Comparison of ENCODE assay signal across 7 cellular contexts in the genomic region with DNA sequence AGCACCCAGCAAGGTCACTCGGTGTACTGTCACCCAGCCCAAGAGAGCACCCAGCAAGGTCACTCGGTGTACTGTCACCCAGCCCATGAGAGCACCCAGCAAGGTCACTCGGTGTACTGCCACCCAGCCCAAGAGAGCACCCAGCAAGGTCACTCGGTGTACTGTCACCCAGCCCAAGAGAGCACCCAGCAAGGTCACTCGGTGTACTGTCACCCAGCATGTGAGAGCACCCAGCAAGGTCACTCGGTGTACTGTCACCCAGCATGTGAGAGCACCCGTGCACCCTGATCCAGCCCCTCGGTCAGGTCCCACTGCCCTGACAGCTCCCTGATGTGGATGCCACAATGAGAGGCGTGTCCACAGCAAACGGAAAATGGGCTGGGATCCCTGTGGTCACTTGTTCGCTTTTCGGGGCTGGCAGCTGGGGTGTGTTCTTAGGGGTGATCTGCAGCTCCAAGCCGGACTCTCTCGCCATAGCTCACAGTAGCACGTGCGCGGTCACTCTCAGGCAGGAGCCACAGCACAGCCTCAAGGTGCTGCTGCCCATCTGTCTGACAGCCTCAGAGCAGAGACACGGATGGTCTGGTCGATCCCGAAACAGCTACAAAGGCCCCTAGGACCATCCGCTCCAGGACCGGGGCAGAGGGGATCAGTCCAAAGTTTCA.
DNase-seq lines count a peak whose midpoint lies in the region; ATAC-seq, FAIRE-seq and TF ChIP-seq lines count a peak whose summit lies in the region.
"Not testable (repeated sequence)": the region's sequence is repeated elsewhere in the genome, so short reads cannot be mapped to it uniquely, and the experiment has no call there.

No MANE protein-coding gene starts in this region.

- H2BK120ac ChIP-seq in H9 (ENCODE audit: low read depth, low read length, poor library complexity, severe bottlenecking): not testable (repeated sequence)
- peak overlapping the region; percentile 54 for H2BK120ac ChIP-seq in neuronal stem cell (ENCODE audit: low read depth, low read length)

- not testable (repeated sequence) for H3T11ph ChIP-seq in H9 (ENCODE audit: low read length)

- H4K8ac ChIP-seq in H9 (replicated peaks; ENCODE audit: insufficient read length, low read depth, low read length): not testable (repeated sequence)
- H4K8ac ChIP-seq in neuronal stem cell (ENCODE audit: low read depth, low read length): peak overlapping the region; percentile 93

- H3K14ac ChIP-seq in H9 (ENCODE audit: insufficient read depth, low read length) (peak overlapping the region; percentile 3; the same call in 1 of the 2 replicates), neuronal stem cell (ENCODE audit: low read length) (peak overlapping the region; percentile 4)

- not testable (repeated sequence) for H3K27me3 Mint-ChIP-seq in H9 (ENCODE audit: low read depth)

- not testable (repeated sequence) for H3K4me3 ChIP-seq in K562; right lobe of liver; neuronal stem cell (ENCODE audit: low read length in 2 of 2); sigmoid colon; upper lobe of right lung

- H2BK12ac ChIP-seq in H9 (ENCODE audit: insufficient read length, low read depth, low read length): not testable (repeated sequence)
- H2BK12ac ChIP-seq in neuronal stem cell (ENCODE audit: low read length): peak overlapping the region; percentile 90

- H2BK15ac ChIP-seq in H9 (ENCODE audit: low read depth, low read length): not testable (repeated sequence)
- H2BK15ac ChIP-seq in neuronal stem cell (ENCODE audit: low read length): peak overlapping the region; percentile 37

- POLR2A ChIA-PET in K562 (lab: Yijun Ruan, JAX): interaction anchor here (0.5 kb wide), 1 partner anchor 41 kb away, joined by 3 read pairs; no protein-coding TSS in a partner anchor

- H3K56ac ChIP-seq in H9 (ENCODE audit: insufficient read length, low read depth, low read length): not testable (repeated sequence)

- H2BK5ac ChIP-seq in H9 (ENCODE audit: insufficient read length, low read length); neuronal stem cell (ENCODE audit: low read length): not testable (repeated sequence)

- intact Hi-C loops in K562 (cut with micrococcal nuclease); Right ventricle myocardium superior (cut with DNase I); right lobe of liver (cut with DNase I); sigmoid colon (cut with DNase I); upper lobe of right lung (cut with DNase I): not testable (repeated sequence)

- not testable (repeated sequence) for H3K27me3 ChIP-seq in H9 (ENCODE audit: insufficient read depth, low read length); right lobe of liver; neuronal stem cell (ENCODE audit: control insufficient read depth in 3 of 3, insufficient read depth in 3 of 3, low read depth in 1 of 3, low read length in 3 of 3); upper lobe of right lung
- H3K27me3 ChIP-seq in K562 (ENCODE audit: control insufficient read depth in 2 of 2, insufficient read depth in 2 of 2, low read length in 2 of 2) (peaks cover 11 to 60% of the 10 kb centered on the region in 2 experiments), sigmoid colon (peaks cover 0 to 13% (median 0%) of the 10 kb centered on the region in 3 donors)

- not testable (repeated sequence) for H3K36me3 Mint-ChIP-seq in H9 (ENCODE audit: insufficient read depth in 1 of 3, low read depth in 3 of 3)

- H3K4me3 Mint-ChIP-seq in H9: not testable (repeated sequence)

- not testable (repeated sequence) for H3K4me1 ChIP-seq in H9 (ENCODE audit: insufficient read depth, low read length); right lobe of liver; neuronal stem cell (ENCODE audit: control insufficient read depth in 2 of 2, insufficient read depth in 1 of 2, low read depth in 1 of 2, low read length in 2 of 2); sigmoid colon; upper lobe of right lung
- peaks cover 1 to 27% of the 10 kb centered on the region in 2 experiments; a peak in 4 of 5 replicates for H3K4me1 ChIP-seq in K562 (replicated peaks in 1 of 2; ENCODE audit: control insufficient read depth in 2 of 2, insufficient read depth in 2 of 2, low read length in 2 of 2)

- not testable (repeated sequence) for H3K79me1 ChIP-seq in H9 (ENCODE audit: insufficient read depth, low read depth, low read length, poor library complexity, severe bottlenecking); neuronal stem cell (ENCODE audit: low read depth, low read length)

- H4K91ac ChIP-seq in H9 (ENCODE audit: insufficient read length, low read depth, low read length); neuronal stem cell (ENCODE audit: low read depth, low read length, poor library complexity): not testable (repeated sequence)

- not testable (repeated sequence) for H3K23ac ChIP-seq in H9 (ENCODE audit: insufficient read length, low read depth, low read length)
- peak overlapping the region; percentile 6 for H3K23ac ChIP-seq in neuronal stem cell (ENCODE audit: low read depth, low read length, poor library complexity)

- H3K27ac ChIP-seq in H9 (ENCODE audit: insufficient read length, low read depth, low read length); K562 (ENCODE audit: extremely low read depth, low read depth, low read length); right lobe of liver; neuronal stem cell (replicated peaks; ENCODE audit: low read length); sigmoid colon; upper lobe of right lung: not testable (repeated sequence)

- TF ChIP-seq EP300 in K562 (IDR thresholded peaks at IDR 0.05; ENCODE audit: low read length); sigmoid colon (IDR thresholded peaks at IDR 0.05): not testable (repeated sequence)

- no CpG with 5 or more reads among the region's 22 CpGs for WGBS in H9 (ENCODE audit: extremely low coverage, insufficient read length, low lambda C conversion rate)
- 16% methylated on average over 17 of the region's 22 CpGs for WGBS in K562 (ENCODE audit: insufficient coverage, low coverage, missing lambda C conversion rate)
- WGBS in right lobe of liver (ENCODE audit: insufficient coverage, low coverage, low lambda C conversion rate, missing lambda C conversion rate): no CpG with 5 or more reads among the region's 22 CpGs
- no CpG with 5 or more reads among the region's 22 CpGs for WGBS in neuronal stem cell (ENCODE audit: extremely low coverage in 2 of 2, insufficient read length in 2 of 2, insufficient replicate concordance in 1 of 2), 2 donors
- WGBS in sigmoid colon, 2 donors: 79 to 86% methylated on average over 21 of the region's 22 CpGs

- not testable (repeated sequence) for H3K4ac ChIP-seq in H9 (ENCODE audit: low read depth, low read length); neuronal stem cell (ENCODE audit: low read length)

- not testable (repeated sequence) for H4K5ac ChIP-seq in H9 (ENCODE audit: insufficient read length, low read depth, low read length)

- not testable (repeated sequence) for H2BK20ac ChIP-seq in H9 (ENCODE audit: low read depth, low read length, poor library complexity, severe bottlenecking)

- H3K9me3 Mint-ChIP-seq in H9: not testable (repeated sequence)

- FAIRE-seq in K562 (lab: Jason Lieb, UNC): not testable (repeated sequence)

- not testable (repeated sequence) for ATAC-seq in K562; Right ventricle myocardium superior (ENCODE audit: poor library complexity); right lobe of liver; upper lobe of right lung

- H3K4me1 Mint-ChIP-seq in H9: peaks cover 6 to 19% of the 10 kb centered on the region in 2 experiments

- H3K27ac Mint-ChIP-seq in H9: peak overlapping the region in 1 of 3 experiments; percentile 44; a peak in 2 of 7 replicates

- not testable (repeated sequence) for H3K9me1 ChIP-seq in K562 (ENCODE audit: control insufficient read depth, insufficient read depth, low read length)

- not testable (repeated sequence) for TF ChIP-seq POLR2A in K562 (conservative IDR thresholded peaks at IDR 0.05); right lobe of liver (IDR thresholded peaks at IDR 0.05); sigmoid colon (IDR thresholded peaks at IDR 0.05)

- H3K18ac ChIP-seq in H9 (ENCODE audit: insufficient read length, low read depth, low read length): peak overlapping the region; percentile 14
- H3K18ac ChIP-seq in neuronal stem cell (ENCODE audit: low read length): peak overlapping the region; percentile 74

- H3K36me3 ChIP-seq in K562 (ENCODE audit: control insufficient read depth, insufficient read depth, low read length); right lobe of liver; neuronal stem cell (replicated peaks in 1 of 2; ENCODE audit: control insufficient read depth in 2 of 2, insufficient read depth in 2 of 2, low read length in 2 of 2); sigmoid colon; upper lobe of right lung: not testable (repeated sequence)

- H2AFZ ChIP-seq in H9 (ENCODE audit: low read length); K562 (ENCODE audit: low read depth, low read length); neuronal stem cell (ENCODE audit: low read length): not testable (repeated sequence)

- not testable (repeated sequence) for DNase-seq in H9; K562 (ENCODE audit: extremely low read depth in 1 of 4, low spot score in 3 of 4); neuronal stem cell (ENCODE audit: low spot score)
- DNase-seq in Right ventricle myocardium superior (peak; percentile 16), right lobe of liver (peak; percentile 18 to 45 (median 44)), sigmoid colon (peak; percentile 55), upper lobe of right lung (peak; percentile 64)

- not testable (repeated sequence) for H3K9ac ChIP-seq in H9 (ENCODE audit: extremely low read depth, insufficient read length, low read length)
- peak overlapping the region in 1 of 2 experiments; percentile 71; a peak in 2 of 4 replicates for H3K9ac ChIP-seq in K562 (ENCODE audit: insufficient read depth in 1 of 2, low read depth in 2 of 2, low read length in 2 of 2)
- H3K9ac ChIP-seq in neuronal stem cell (ENCODE audit: low read depth, low read length, poor library complexity): peak overlapping the region; percentile 44

- not testable (repeated sequence) for H3K23me2 ChIP-seq in H9 (ENCODE audit: insufficient read length, low read depth, low read length, poor library complexity, severe bottlenecking)

- H3K9me3 ChIP-seq in H9 (ENCODE audit: control insufficient read depth, low read depth, low read length); K562 (replicated peaks; ENCODE audit: control insufficient read depth, insufficient read depth, low read depth, low read length); right lobe of liver; neuronal stem cell (replicated peaks in 1 of 2; ENCODE audit: control insufficient read depth in 2 of 2, insufficient read depth in 1 of 2, low read depth in 1 of 2, low read length in 2 of 2); sigmoid colon; upper lobe of right lung: not testable (repeated sequence)

- H2AK5ac ChIP-seq in H9 (ENCODE audit: insufficient read length, low read length): not testable (repeated sequence)
- peak overlapping the region; percentile 95 for H2AK5ac ChIP-seq in neuronal stem cell (ENCODE audit: low read depth, low read length)

- H3K79me2 ChIP-seq in H9 (ENCODE audit: insufficient read depth, low read length); K562 (ENCODE audit: control insufficient read depth, insufficient read depth, low read length): not testable (repeated sequence)

- TF ChIP-seq CTCF in H9 (conservative IDR thresholded peaks at IDR 0.05); K562 (IDR thresholded peaks at IDR 0.05 in 2 of 3, conservative IDR thresholded peaks at IDR 0.05 in 1 of 3; ENCODE audit: insufficient read depth in 2 of 3, low read depth in 1 of 3, low read length in 3 of 3); right lobe of liver (IDR thresholded peaks at IDR 0.05); sigmoid colon (IDR thresholded peaks at IDR 0.05); upper lobe of right lung (IDR thresholded peaks at IDR 0.05): not testable (repeated sequence)

- TF ChIP-seq RAD21 in K562 (CRISPR knock-in tag; conservative IDR thresholded peaks at IDR 0.05 in 1 of 2, IDR thresholded peaks at IDR 0.05 in 1 of 2): not testable (repeated sequence)

- in situ Hi-C loops in K562 (cut with MboI): not testable (repeated sequence)

- not testable (repeated sequence) for H4K20me1 ChIP-seq in H9 (ENCODE audit: control insufficient read depth, insufficient read depth, insufficient read length); K562 (replicated peaks; ENCODE audit: control insufficient read depth, insufficient read depth, low read length)

- BruUV-seq in K562 (replicated peaks; lab: Mats Ljungman, UMichigan): not testable (repeated sequence)

- not testable (repeated sequence) for H3K4me2 ChIP-seq in H9 (ENCODE audit: insufficient read depth, insufficient read length, low read length); K562 (ENCODE audit: insufficient read depth, low read length); neuronal stem cell (ENCODE audit: insufficient read depth, low read length, poor library complexity, severe bottlenecking)

- CTCF ChIA-PET in K562 (lab: Yijun Ruan, JAX; ENCODE audit: low intra/inter-chr PET ratio): not testable (repeated sequence)
